Comparison of ENCODE assay signal across 8 cellular contexts in genomic region chr2:201158111-201158929, GRCh38. TPM values are rescaled to one million over a fixed set of nuclear protein-coding genes. Genes with fewer than 3 reads are reported as not detected.
DNase-seq lines count a peak whose midpoint lies in the region; ATAC-seq and TF ChIP-seq lines count a peak whose summit lies in the region.

No MANE protein-coding gene starts in this region.

- peak overlapping the region; percentile 40 for H3K27ac Mint-ChIP-seq in activated T-helper 2 cell treated with anti-CD3 and anti-CD28 coated beads, Interferon-gamma antibody, Interleukin-2, Interleukin-4, amounts not matched to agents 10 μg/mL and 5 μg/mL and 100 μg/mL, durations not matched to agents 14 hours and 24 hours and 36 hours
- peak overlapping the region; percentile 92 for H3K27ac Mint-ChIP-seq in neural progenitor cell

- H3K27me3 ChIP-seq in neural progenitor cell, result no peaks in the 10 kb centered on the region

- H3K4me1 ChIP-seq in neural progenitor cell, result peaks cover 6% of the 10 kb centered on the region

- H4K20me1 ChIP-seq in neural progenitor cell (ENCODE audit: low read depth), result no peaks in the 10 kb centered on the region

- H3K4me2 ChIP-seq in neural progenitor cell, result no peak overlapping the region

- peak overlapping the region; percentile 99 for H2AFZ ChIP-seq in neural progenitor cell (replicated peaks)

- no peak overlapping the region for H3K27ac ChIP-seq in neural progenitor cell

- no peaks in the 10 kb centered on the region for H3K79me2 ChIP-seq in neural progenitor cell (ENCODE audit: low read depth)

- H3K4me3 ChIP-seq in foreskin fibroblast (ENCODE audit: low read depth in 1 of 2, low read length in 2 of 2) (no peak overlapping the region), neural progenitor cell (no peak overlapping the region)

- intact Hi-C loops in activated T-helper 2 cell treated with anti-CD3 and anti-CD28 coated beads, Interferon-gamma antibody, Interleukin-2, Interleukin-4, amounts not matched to agents 10 μg/mL and 5 μg/mL and 100 μg/mL, durations not matched to agents 14 hours and 24 hours and 36 hours (cut with micrococcal nuclease), result loop anchor here (1.0 to 5.0 kb wide), 3 partner anchors 41 to 196 kb away; partner anchors contain the start of genes HYCC2 and ORC2

- H3K9me3 ChIP-seq in neural progenitor cell (ENCODE audit: low read depth), result no peaks in the 10 kb centered on the region

- peak; percentile 82 for ATAC-seq in GM19468 (IDR thresholded peaks at IDR 0.05; ENCODE audit: extremely low read depth, unreplicated experiment)
- ATAC-seq in HG03565 (IDR thresholded peaks at IDR 0.05; ENCODE audit: unreplicated experiment), result peak; percentile 86

- H3K9me3 Mint-ChIP-seq in activated T-helper 2 cell treated with anti-CD3 and anti-CD28 coated beads, Interferon-gamma antibody, Interleukin-2, Interleukin-4, amounts not matched to agents 10 μg/mL and 5 μg/mL and 100 μg/mL, durations not matched to agents 14 hours and 24 hours and 36 hours, result no peaks in the 10 kb centered on the region
- H3K9me3 Mint-ChIP-seq in neural progenitor cell, result no peaks in the 10 kb centered on the region

- peaks cover 14% of the 10 kb centered on the region for H3K4me1 Mint-ChIP-seq in activated T-helper 2 cell treated with anti-CD3 and anti-CD28 coated beads, Interferon-gamma antibody, Interleukin-2, Interleukin-4, amounts not matched to agents 10 μg/mL and 5 μg/mL and 100 μg/mL, durations not matched to agents 14 hours and 24 hours and 36 hours (ENCODE audit: low read depth)
- peaks cover 8% of the 10 kb centered on the region for H3K4me1 Mint-ChIP-seq in neural progenitor cell

- no peaks in the 10 kb centered on the region for H3K27me3 Mint-ChIP-seq in activated T-helper 2 cell treated with anti-CD3 and anti-CD28 coated beads, Interferon-gamma antibody, Interleukin-2, Interleukin-4, amounts not matched to agents 10 μg/mL and 5 μg/mL and 100 μg/mL, durations not matched to agents 14 hours and 24 hours and 36 hours (ENCODE audit: low read depth)
- H3K27me3 Mint-ChIP-seq in neural progenitor cell (ENCODE audit: insufficient read depth, low read depth), result peaks cover 5% of the 10 kb centered on the region

- peak; percentile 68 for DNase-seq in Daoy (ENCODE audit: low read depth)
- DNase-seq in NOMO-1 treated with DMSO at 0.1 percent for 48 hours (lab: John Stamatoyannopoulos, UW; ENCODE audit: unreplicated experiment), result peak; percentile 92
- DNase-seq in activated T-helper 2 cell treated with anti-CD3 and anti-CD28 coated beads, Interferon-gamma antibody, Interleukin-2, Interleukin-4, amounts not matched to agents 10 μg/mL and 5 μg/mL and 100 μg/mL, durations not matched to agents 14 hours and 24 hours and 36 hours (ENCODE audit: low spot score), result peak; percentile 49
- DNase-seq in foreskin fibroblast, result peak; percentile 59 to 83
- peak; percentile 79 for DNase-seq in neural progenitor cell (ENCODE audit: low spot score)
- DNase-seq in T1000 (lab: John Stamatoyannopoulos, UW), result no peak

- H3K36me3 ChIP-seq in neural progenitor cell, result no peaks in the 10 kb centered on the region

- no peaks in the 10 kb centered on the region for H3F3A ChIP-seq in neural progenitor cell (ENCODE audit: low read depth)

- H3K36me3 Mint-ChIP-seq in activated T-helper 2 cell treated with anti-CD3 and anti-CD28 coated beads, Interferon-gamma antibody, Interleukin-2, Interleukin-4, amounts not matched to agents 10 μg/mL and 5 μg/mL and 100 μg/mL, durations not matched to agents 14 hours and 24 hours and 36 hours (ENCODE audit: low read depth), result peaks cover 77% of the 10 kb centered on the region
- no peaks in the 10 kb centered on the region for H3K36me3 Mint-ChIP-seq in neural progenitor cell

- H3K4me3 Mint-ChIP-seq in activated T-helper 2 cell treated with anti-CD3 and anti-CD28 coated beads, Interferon-gamma antibody, Interleukin-2, Interleukin-4, amounts not matched to agents 10 μg/mL and 5 μg/mL and 100 μg/mL, durations not matched to agents 14 hours and 24 hours and 36 hours (ENCODE audit: low read depth), result no peak overlapping the region
- no peak overlapping the region for H3K4me3 Mint-ChIP-seq in neural progenitor cell

- TF ChIP-seq CTCF in foreskin fibroblast (IDR thresholded peaks at IDR 0.05; ENCODE audit: low read depth, low read length) (peak; percentile 75), neural progenitor cell (IDR thresholded peaks at IDR 0.05) (peak; percentile 76)

- no peak overlapping the region for H3K9ac ChIP-seq in neural progenitor cell

RNA-seq across cellular contexts. Expression of gene CASP10, which starts 24.6 kb away (rescaled TPM):
- 2.3 and 2.9 TPM in 2 replicates for total RNA-seq in Daoy (2014; rRNA removed; shearing (Covaris generic))
- 14.3 and 17.3 TPM in 2 replicates for total RNA-seq in activated T-helper 2 cell treated with anti-CD3 and anti-CD28 coated beads, Interferon-gamma antibody, Interleukin-2, Interleukin-4, amounts not matched to agents 10 μg/mL and 5 μg/mL and 100 μg/mL, durations not matched to agents 14 hours and 24 hours and 36 hours
- 1.4 and 2.2 TPM in 2 replicates for total RNA-seq in neural progenitor cell (ENCODE audit: low replicate concordance)

RNA-seq across cellular contexts. Expression of gene CFLAR, which starts 42.4 kb away (rescaled TPM):
- 25.1 and 26.3 TPM in 2 replicates for total RNA-seq in Daoy (2014; rRNA removed; shearing (Covaris generic))
- 255 and 268 TPM in 2 replicates for total RNA-seq in activated T-helper 2 cell treated with anti-CD3 and anti-CD28 coated beads, Interferon-gamma antibody, Interleukin-2, Interleukin-4, amounts not matched to agents 10 μg/mL and 5 μg/mL and 100 μg/mL, durations not matched to agents 14 hours and 24 hours and 36 hours
- total RNA-seq in neural progenitor cell (ENCODE audit: low replicate concordance), result 10.9 and 11.4 TPM in 2 replicates
